In genomic region chr4:2066011-2066551, GRCh38 we compare ENCODE assay signal across 33 cellular contexts. TPM values are rescaled to one million over a fixed set of nuclear protein-coding genes. Genes with fewer than 3 reads are reported as not detected.
DNase-seq lines count a peak whose midpoint lies in the region; ATAC-seq, FAIRE-seq and TF ChIP-seq lines count a peak whose summit lies in the region.
"Had no signal": no experiment of that assay in that cellular context is flagged by ENCODE, and none has a peak within 500 bp of the region (broad histone marks: within the 10 kb centered on the region; RNA-seq: fewer than 3 reads in every experiment).

No MANE protein-coding gene starts in this region.

- no peaks in the 10 kb centered on the region for H4K20me1 ChIP-seq in SK-N-SH (ENCODE audit: insufficient read depth)
- peaks cover 5 to 25% of the 10 kb centered on the region in 2 experiments for H4K20me1 ChIP-seq in H1 (replicated peaks in 1 of 2; ENCODE audit: control insufficient read depth in 1 of 2, insufficient read depth in 2 of 2, low read length in 2 of 2)

- H3F3A ChIP-seq in SK-N-SH (replicated peaks; ENCODE audit: insufficient read depth), result no peaks in the 10 kb centered on the region

- H4K91ac ChIP-seq in H1 (replicated peaks; ENCODE audit: insufficient read length, low read length), result no peak overlapping the region

- no peak overlapping the region for H2BK20ac ChIP-seq in H1 (ENCODE audit: low read length)

- TF ChIP-seq RAD21 in SK-N-SH (IDR thresholded peaks at IDR 0.05; ENCODE audit: low read length), result no peak
- no peak for TF ChIP-seq RAD21 in H1 (IDR thresholded peaks at IDR 0.05 in 1 of 2, conservative IDR thresholded peaks at IDR 0.05 in 1 of 2; ENCODE audit: low read depth in 2 of 2, low read length in 2 of 2)

- H3K79me1 ChIP-seq in H1 (ENCODE audit: low read depth, low read length), result no peaks in the 10 kb centered on the region

- H3K27me3 ChIP-seq in SK-N-SH (ENCODE audit: insufficient read depth) (no peaks in the 10 kb centered on the region), H1 (replicated peaks in 1 of 4; ENCODE audit: control insufficient read depth in 3 of 4, extremely low read depth in 1 of 4, insufficient read depth in 3 of 4, low read length in 3 of 4) (peaks cover 3 to 10% (median 5%) of the 10 kb centered on the region in 4 experiments; a peak in 6 of 7 replicates)
- H3K27me3 ChIP-seq: right lobe of liver had no signal

- H3K9ac ChIP-seq in SK-N-SH (no peak overlapping the region), H1 (replicated peaks in 1 of 4; ENCODE audit: extremely low read depth in 1 of 4, low read depth in 3 of 4, low read length in 3 of 4) (no peak overlapping the region)

- WGBS in SK-N-SH (ENCODE audit: low lambda C conversion rate), result 79% methylated on average over 11 of the region's 15 CpGs
- WGBS in H1 (ENCODE audit: extremely low coverage in 1 of 2, insufficient coverage in 1 of 2, insufficient read length in 1 of 2, insufficient replicate concordance in 2 of 2, low coverage in 1 of 2, low lambda C conversion rate in 2 of 2, missing lambda C conversion rate in 1 of 2), 2 experiments, result 95% methylated on average over 11 of the region's 15 CpGs; no CpG with 5 or more reads in 1 of the 2 experiments

- no peak overlapping the region for H2BK12ac ChIP-seq in H1 (ENCODE audit: low read depth, low read length)

- intact Hi-C loops in CD14-positive monocyte (cut with micrococcal nuclease) (no loop called here), posterior vena cava (cut with DNase I) (no loop called here)

- H3K9me3 ChIP-seq in SK-N-SH (no peaks in the 10 kb centered on the region), H1 (ENCODE audit: insufficient read depth in 2 of 2, low read depth in 1 of 2, low read length in 1 of 2) (no peaks in the 10 kb centered on the region)
- H3K9me3 ChIP-seq: Caco-2, gastroesophageal sphincter, prostate gland, right lobe of liver, tibial nerve had no signal

- H3K9me2 ChIP-seq in SK-N-SH, result no peaks in the 10 kb centered on the region

- H2AFZ ChIP-seq in SK-N-SH (ENCODE audit: low read depth) (no peak overlapping the region), H1 (ENCODE audit: low read length) (no peak overlapping the region)

- no peak overlapping the region for H2BK5ac ChIP-seq in H1 (ENCODE audit: low read depth, low read length)

- no peak overlapping the region for H3K14ac ChIP-seq in H1 (ENCODE audit: insufficient read length)

- DNase-seq in SK-N-SH (peak; percentile 46), CD14-positive monocyte (ENCODE audit: low spot score) (peak; percentile 38), H1 (ENCODE audit: low read depth in 1 of 2, low spot score in 2 of 2) (no peak), posterior vena cava (ENCODE audit: low spot score) (peak; percentile 75), midbrain (lab: John Stamatoyannopoulos, UW) (no peak), islet precursor cell (no peak)
- no peak for DNase-seq in stimulated activated CD8-positive, alpha-beta memory T cell treated with anti-CD3 and anti-CD28 coated beads, Interleukin-4, amount 100 ng/mL, for 48 hours
- DNase-seq: activated CD4-positive, alpha-beta T cell treated with anti-CD3 and anti-CD28 coated beads for 4 hours; activated gamma-delta T cell treated with Interleukin-2 at 50 U/mL for 16 hours; activated T-cell treated with anti-CD3 and anti-CD28 coated beads, Interleukin-2, amount 50 U/mL, for 1 hour; Caco-2; effector CD4-positive, alpha-beta T cell; hippocampal formation; Karpas-422; mesenchymal stem cell; NCI-H2081 treated with DMSO at 0.1 percent for 48 hours; NCI-H2227 treated with DMSO at 0.1 percent for 48 hours; NCI-H69; SHP77 treated with DMSO at 0.1 percent for 48 hours; stimulated activated CD4-positive, alpha-beta T cell treated with anti-CD3 and anti-CD28 coated beads, Interleukin-12 subunit alpha, Interleukin-12 subunit beta, amount 100 ng/mL, for 4 hours; stimulated activated CD4-positive, alpha-beta T cell treated with anti-CD3 and anti-CD28 coated beads, Interleukin-2, amount 100 ng/mL, for 48 hours; SW 1271 had no signal

- no peak for ATAC-seq in SK-N-SH treated with all-trans-retinoic acid at 6 μM for 48 hours
- ATAC-seq: gastroesophageal sphincter, left colon, Panc1, right lobe of liver had no signal

- H2AK5ac ChIP-seq in H1 (ENCODE audit: low read depth, low read length), result no peak overlapping the region

- H2BK120ac ChIP-seq in H1 (replicated peaks; ENCODE audit: low read depth, low read length), result no peak overlapping the region

- no peaks in the 10 kb centered on the region for H3K36me3 ChIP-seq in SK-N-SH (replicated peaks in 1 of 2; ENCODE audit: control insufficient read depth in 1 of 2, insufficient read depth in 2 of 2, low read length in 1 of 2)
- peaks cover 0 to 4% (median 0%) of the 10 kb centered on the region in 4 experiments; a peak in 1 of 8 replicates for H3K36me3 ChIP-seq in H1 (ENCODE audit: control insufficient read depth in 2 of 4, insufficient read depth in 4 of 4, low read length in 3 of 4)
- H3K36me3 ChIP-seq: gastroesophageal sphincter, prostate gland, right lobe of liver, tibial nerve had no signal

- H3K27ac Mint-ChIP-seq in CD14-positive monocyte, result peak overlapping the region in 2 of 7 donors; percentile 12 to 25

- no peak for TF ChIP-seq CTCF in SK-N-SH (IDR thresholded peaks at IDR 0.05)
- TF ChIP-seq CTCF in CD14-positive monocyte (IDR thresholded peaks at IDR 0.05), result no peak
- no peak for TF ChIP-seq CTCF in H1 (IDR thresholded peaks at IDR 0.05; ENCODE audit: control extremely low read depth in 1 of 3, insufficient read depth in 1 of 3, low read depth in 1 of 3, low read length in 3 of 3)

- TF ChIP-seq EP300 in SK-N-SH (IDR thresholded peaks at IDR 0.05; ENCODE audit: borderline replicate concordance in 1 of 2, low read depth in 1 of 2, low read length in 1 of 2), result no peak
- TF ChIP-seq EP300 in H1 (IDR thresholded peaks at IDR 0.05; ENCODE audit: borderline replicate concordance in 1 of 2, low read depth in 2 of 2, low read length in 2 of 2), result no peak

- no peaks in the 10 kb centered on the region for H3K36me3 Mint-ChIP-seq in CD14-positive monocyte

- no peak overlapping the region for H3K56ac ChIP-seq in H1 (replicated peaks; ENCODE audit: insufficient read length, low read depth, low read length)

- POLR2A ChIA-PET in SK-N-SH (lab: Yijun Ruan, JAX) (no interaction called here), H1 (lab: Charles Lee; ENCODE audit: partially characterized antibody) (interaction anchor here (0.6 to 2.0 kb wide), 4 partner anchors 8 to 82 kb away, joined by 3 to 4 read pairs (median 4); no protein-coding TSS in a partner anchor)

- TF ChIP-seq POLR2A in H1 (IDR thresholded peaks at IDR 0.05; ENCODE audit: control extremely low read depth in 1 of 2, low read depth in 2 of 2, low read length in 2 of 2), result no peak

- H3K4me3 ChIP-seq in SK-N-SH (ENCODE audit: low read depth in 2 of 2, low read length in 1 of 2) (no peak overlapping the region), H1 (ENCODE audit: extremely low read depth in 1 of 4, insufficient read depth in 2 of 4, low read depth in 3 of 4, low read length in 4 of 4) (no peak overlapping the region)
- H3K4me3 ChIP-seq: gastroesophageal sphincter, prostate gland, right lobe of liver, tibial nerve had no signal

- peaks cover 6 to 18% (median 9%) of the 10 kb centered on the region in 3 donors for H3K27me3 Mint-ChIP-seq in CD14-positive monocyte (ENCODE audit: low read depth in 3 of 3)

- no peak overlapping the region for H2BK15ac ChIP-seq in H1 (ENCODE audit: low read length)

- no peak overlapping the region; the same call in 1 of the 2 replicates for H3K18ac ChIP-seq in H1 (ENCODE audit: extremely low read depth, low read length)

- H3K23me2 ChIP-seq in H1 (ENCODE audit: low read depth, low read length), result peaks cover 2% of the 10 kb centered on the region

- FAIRE-seq in H1 (lab: Jason Lieb, UNC), result no peak
- FAIRE-seq: GM12892 had no signal

- CTCF ChIA-PET in SK-N-SH (lab: Yijun Ruan, JAX) (interaction anchor here (0.6 kb wide), 1 partner anchor 319 kb away, joined by 4 read pairs; no protein-coding TSS in a partner anchor), H1 (lab: Charles Lee; ENCODE audit: partially characterized antibody) (interaction anchor here (1.0 kb wide), 1 partner anchor 9 kb away, joined by 3 read pairs; no protein-coding TSS in a partner anchor)

- peaks cover 0 to 15% of the 10 kb centered on the region in 2 experiments; a peak in 1 of 4 replicates for H3K4me1 ChIP-seq in SK-N-SH (ENCODE audit: control insufficient read depth in 1 of 2, insufficient read depth in 2 of 2, low read depth in 1 of 2, low read length in 1 of 2)
- peaks cover 0 to 14% (median 7%) of the 10 kb centered on the region in 4 experiments; a peak in 5 of 7 replicates for H3K4me1 ChIP-seq in H1 (replicated peaks in 1 of 4; ENCODE audit: control insufficient read depth in 3 of 4, insufficient read depth in 4 of 4, low read length in 3 of 4)
- H3K4me1 ChIP-seq: Caco-2, prostate gland, right lobe of liver had no signal

- H3K4ac ChIP-seq in H1 (replicated peaks; ENCODE audit: insufficient read length, low read depth, low read length), result no peak overlapping the region

- H3K4me2 ChIP-seq in SK-N-SH (no peak overlapping the region), H1 (ENCODE audit: insufficient read depth in 1 of 2, low read depth in 2 of 2, low read length in 2 of 2) (no peak overlapping the region)

- peaks cover 0 to 4% (median 0%) of the 10 kb centered on the region in 7 donors for H3K9me3 Mint-ChIP-seq in CD14-positive monocyte

- H4K5ac ChIP-seq in H1 (ENCODE audit: insufficient read length, low read depth, low read length), result no peak overlapping the region

- 0 out of 2 replicates have a peak overlapping the region, but pooled peaks have one; percentile 5 for H4K8ac ChIP-seq in H1 (ENCODE audit: extremely low read depth, insufficient read depth, low read length)

- H3K79me2 ChIP-seq in SK-N-SH (ENCODE audit: insufficient read depth), result no peaks in the 10 kb centered on the region
- H3K79me2 ChIP-seq in H1 (ENCODE audit: control insufficient read depth in 1 of 2, insufficient read depth in 2 of 2, low read length in 2 of 2), result 0 out of 4 replicates have a peak, but pooled peaks cover 0 to 3% of the 10 kb centered on the region in 2 experiments

- H3K27ac ChIP-seq in SK-N-SH (ENCODE audit: low read depth in 2 of 2, low read length in 1 of 2) (no peak overlapping the region), H1 (ENCODE audit: low read depth, low read length) (no peak overlapping the region)
- H3K27ac ChIP-seq: 22Rv1, C4-2B, gastroesophageal sphincter, prostate gland, right lobe of liver, VCaP had no signal

- H3K23ac ChIP-seq in H1 (ENCODE audit: insufficient read length), result no peak overlapping the region

- no peaks in the 10 kb centered on the region for H3K4me1 Mint-ChIP-seq in CD14-positive monocyte

- no peak overlapping the region for H3K4me3 Mint-ChIP-seq in CD14-positive monocyte

RNA-seq across cellular contexts. Expression of gene NAT8L, which starts 7.0 kb away (rescaled TPM):
- polyA plus RNA-seq in SK-N-SH (2012; rRNA removed) (0.43 and 0.86 TPM in 2 replicates), CD14-positive monocyte (not detected), H1 (2011; rRNA removed) (10.8 and 13.3 TPM in 2 replicates)
- 0.41 and 0.88 TPM in 2 replicates for polyA plus RNA-seq in SK-N-SH (2012; cell fraction: cytosol; rRNA removed)
- polyA plus RNA-seq in SK-N-SH (2012; cell fraction: nucleus; rRNA removed), result 1.7 and 2.8 TPM in 2 replicates
- total RNA-seq in H1 (2021; fragmentation: NEBNext Ultra II Directional; extraction: Animal tissue kit (Norgen Biotek cat#: 25700)), result 10.8 and 11.5 TPM in 2 replicates
- 10.6 TPM for polyA plus RNA-seq in H1 (2011; cell fraction: cytosol; rRNA removed)
- polyA plus RNA-seq in H1 (2011; cell fraction: nucleus; rRNA removed), result 22.6 TPM
- 10.1 to 16.0 TPM (median 14.1 TPM) in 4 replicates for polyA plus RNA-seq in H1 (2012, experiment 1 of 2)
- 9.8 TPM for polyA plus RNA-seq in H1 (2012, experiment 2 of 2)
- 4.8 TPM for polyA plus RNA-seq in H1 (2013, experiment 1 of 2)
- polyA plus RNA-seq in H1 (2013, experiment 2 of 2), result 5.0 TPM
- polyA minus RNA-seq in H1 (2011; rRNA and poly(A)+ RNA removed), result 28.5 and 40.4 TPM in 2 replicates
- polyA minus RNA-seq in H1 (2011; cell fraction: cytosol; rRNA and poly(A)+ RNA removed), result 7.3 TPM
- polyA minus RNA-seq in H1 (2011; cell fraction: nucleus; rRNA and poly(A)+ RNA removed), result 7.3 TPM
- total RNA-seq in posterior vena cava, result under 1 TPM; 0.19 to 0.52 TPM

RNA-seq across cellular contexts. Expression of gene NELFA, which starts 57.3 kb away (rescaled TPM):
- polyA plus RNA-seq in SK-N-SH (2012; rRNA removed) (17.3 and 26.8 TPM in 2 replicates), CD14-positive monocyte (10 to 100 TPM; 10.0 to 10.5 TPM), H1 (2011; rRNA removed) (41.8 and 61.5 TPM in 2 replicates)
- 12.3 and 17.5 TPM in 2 replicates for polyA plus RNA-seq in SK-N-SH (2012; cell fraction: cytosol; rRNA removed)
- 46.8 and 63.7 TPM in 2 replicates for polyA plus RNA-seq in SK-N-SH (2012; cell fraction: nucleus; rRNA removed)
- 57.5 and 61.4 TPM in 2 replicates for total RNA-seq in H1 (2021; fragmentation: NEBNext Ultra II Directional; extraction: Animal tissue kit (Norgen Biotek cat#: 25700))
- polyA plus RNA-seq in H1 (2011; cell fraction: cytosol; rRNA removed), result 32.4 TPM
- 61.6 TPM for polyA plus RNA-seq in H1 (2011; cell fraction: nucleus; rRNA removed)
- polyA plus RNA-seq in H1 (2012, experiment 1 of 2), result 37.7 to 59.0 TPM (median 56.1 TPM) in 4 replicates
- 51.4 TPM for polyA plus RNA-seq in H1 (2012, experiment 2 of 2)
- polyA plus RNA-seq in H1 (2013, experiment 1 of 2), result 41.7 TPM
- 37.8 TPM for polyA plus RNA-seq in H1 (2013, experiment 2 of 2)
- polyA minus RNA-seq in H1 (2011; rRNA and poly(A)+ RNA removed), result 11.5 and 14.7 TPM in 2 replicates
- polyA minus RNA-seq in H1 (2011; cell fraction: cytosol; rRNA and poly(A)+ RNA removed), result 34.5 TPM
- polyA minus RNA-seq in H1 (2011; cell fraction: nucleus; rRNA and poly(A)+ RNA removed), result 50.5 TPM
- total RNA-seq in posterior vena cava, result 10 to 100 TPM; 16.2 to 17.3 TPM

Comparison
In these comparisons a context has a peak if more than half of its experiments do, and no peak if none do; other contexts are left out.
1. DNase-seq: peak in SK-N-SH (single experiment), CD14-positive monocyte (single experiment) and posterior vena cava (single experiment); none in H1 (0 of 2), midbrain (single experiment), stimulated activated CD8-positive, alpha-beta memory T cell treated with anti-CD3 and anti-CD28 coated beads, Interleukin-4, amount 100 ng/mL, for 48 hours (single experiment) and islet precursor cell (single experiment).